In genomic region chr6:157996918-157997702, GRCh38 we compare ENCODE assay signal across 1 cellular context.
TF ChIP-seq lines count a peak whose summit lies in the region.

No MANE protein-coding gene starts in this region.

TF ChIP-seq in GM23338, 12 proteins besides CTCF, POLR2A, EP300 and RAD21:
- no peak for TF ChIP-seq ZNF462 (CRISPR knock-in tag; IDR thresholded peaks at IDR 0.05)
- TF ChIP-seq POLR2AphosphoS5 (IDR thresholded peaks at IDR 0.05; ENCODE audit: low read depth): no peak
- no peak for TF ChIP-seq JUNB (IDR thresholded peaks at IDR 0.05; ENCODE audit: unreplicated experiment)
- no peak for TF ChIP-seq REST (IDR thresholded peaks at IDR 0.05; ENCODE audit: unreplicated experiment)
- TF ChIP-seq STAT1 (IDR thresholded peaks at IDR 0.05; ENCODE audit: unreplicated experiment): no peak
- TF ChIP-seq NANOG (IDR thresholded peaks at IDR 0.05; ENCODE audit: borderline replicate concordance): no peak
- TF ChIP-seq ZNF331 (CRISPR knock-in tag; IDR thresholded peaks at IDR 0.05; ENCODE audit: low read depth): no peak
- TF ChIP-seq EZH2phosphoT487 (IDR thresholded peaks at IDR 0.05; ENCODE audit: unreplicated experiment): no peak
- TF ChIP-seq ZNF114 (CRISPR knock-in tag; IDR thresholded peaks at IDR 0.05): no peak
- TF ChIP-seq ETS1 (IDR thresholded peaks at IDR 0.05): no peak
- TF ChIP-seq CREB1 (CRISPR knock-in tag; IDR thresholded peaks at IDR 0.05; ENCODE audit: low read depth): no peak
- TF ChIP-seq EZH2 (IDR thresholded peaks at IDR 0.05; ENCODE audit: low read depth, unreplicated experiment): no peak
